ENCODE assay signal across 8 cellular contexts in the genomic region with DNA sequence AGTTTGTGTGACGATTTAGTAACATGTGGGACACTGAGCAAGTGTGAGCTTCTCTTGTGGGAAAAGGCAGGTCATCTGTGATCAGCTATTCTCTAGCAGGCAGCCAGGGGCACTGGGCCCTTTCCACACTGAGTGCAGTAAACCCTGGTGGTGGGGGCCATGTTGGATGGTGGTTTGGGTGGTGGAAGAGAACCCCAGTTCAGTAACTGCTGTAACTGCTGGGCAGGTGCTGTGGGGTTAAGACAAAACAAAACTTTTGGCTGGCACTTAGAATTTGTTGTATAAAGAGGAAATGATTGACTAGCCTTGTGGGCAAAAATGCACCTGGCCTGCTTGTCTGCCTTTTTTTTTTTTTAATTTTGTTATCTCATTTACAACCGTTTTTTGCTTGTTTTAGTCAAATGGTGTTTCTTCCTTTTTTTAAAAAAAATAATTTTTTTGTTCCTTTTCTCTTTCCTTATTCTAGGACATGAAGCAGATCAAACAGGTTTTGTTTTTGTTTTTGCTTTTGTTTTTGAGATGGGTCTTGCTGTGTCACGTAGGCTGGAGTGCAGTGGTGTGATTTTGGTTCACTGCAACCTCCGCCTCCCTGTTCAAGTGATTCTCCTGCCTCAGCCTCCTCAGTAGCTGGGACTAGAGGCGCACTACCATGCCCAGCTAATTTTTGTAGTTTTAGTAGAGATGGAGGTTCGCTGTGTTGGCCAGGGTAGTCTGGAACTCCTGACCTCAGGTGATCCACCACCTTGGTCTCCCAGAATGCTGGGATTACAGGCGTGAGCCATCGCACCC. TPM values are rescaled to one million over a fixed set of nuclear protein-coding genes. Genes with fewer than 3 reads are reported as not detected.
DNase-seq lines count a peak whose midpoint lies in the region; ATAC-seq and TF ChIP-seq lines count a peak whose summit lies in the region.

No MANE protein-coding gene starts in this region.

- peaks cover 8% of the 10 kb centered on the region for H4K20me1 ChIP-seq in DND-41 (ENCODE audit: insufficient read depth, low read length)

- no peaks in the 10 kb centered on the region for H3K27me3 ChIP-seq in DND-41 (ENCODE audit: insufficient read depth, low read length, poor library complexity)
- H3K27me3 ChIP-seq in lung (ENCODE audit: control insufficient read depth, insufficient read depth) = no peaks in the 10 kb centered on the region
- no peaks in the 10 kb centered on the region for H3K27me3 ChIP-seq in testis

- peaks cover 6% of the 10 kb centered on the region for H3K4me1 Mint-ChIP-seq in T-helper 17 cell

- peaks cover 11% of the 10 kb centered on the region for H3K36me3 Mint-ChIP-seq in T-helper 17 cell (ENCODE audit: low read depth)

- peak; percentile 89 for ATAC-seq in DND-41 (ENCODE audit: insufficient read depth, low read depth)
- ATAC-seq in GM21786 (IDR thresholded peaks at IDR 0.05; ENCODE audit: unreplicated experiment) = peak; percentile 89
- peak; percentile 48 for ATAC-seq in T-helper 17 cell
- no peak for ATAC-seq in lung (ENCODE audit: insufficient read depth, low FRiP score)
- ATAC-seq in sciatic nerve = no peak

- H3K4me3 ChIP-seq in DND-41 (ENCODE audit: low read depth in 1 of 2, low read length in 2 of 2) (no peak overlapping the region; a peak in 1 of 4 replicates), lung (no peak overlapping the region), testis (no peak overlapping the region)

- WGBS in lung, 2 donors = 90 to 92% methylated on average over 8 of the region's 8 CpGs
- WGBS in testis, 2 donors = 89 to 91% methylated on average over 8 of the region's 8 CpGs

- H3K4me2 ChIP-seq in DND-41 (ENCODE audit: insufficient read depth, low read length) = peak overlapping the region; percentile 32

- no peak overlapping the region for H3K27ac Mint-ChIP-seq in T-helper 17 cell

- H3K9me3 ChIP-seq in DND-41 (ENCODE audit: insufficient read depth, low read length, severe bottlenecking) = no peaks in the 10 kb centered on the region
- H3K9me3 ChIP-seq in T-helper 17 cell (ENCODE audit: control insufficient read depth, low read length, poor library complexity, severe bottlenecking) = no peaks in the 10 kb centered on the region
- no peaks in the 10 kb centered on the region for H3K9me3 ChIP-seq in lung (ENCODE audit: control insufficient read depth in 2 of 2, insufficient read depth in 1 of 2, low read length in 1 of 2)
- no peaks in the 10 kb centered on the region for H3K9me3 ChIP-seq in testis

- peak; percentile 78 for TF ChIP-seq CTCF in DND-41 (IDR thresholded peaks at IDR 0.05; ENCODE audit: borderline replicate concordance, extremely low read depth, low read length, poor library complexity, severe bottlenecking)
- no peak for TF ChIP-seq CTCF in lung (IDR thresholded peaks at IDR 0.05; ENCODE audit: control extremely low read depth, extremely low read depth)
- no peak for TF ChIP-seq CTCF in testis (IDR thresholded peaks at IDR 0.05)

- peak overlapping the region; percentile 68 for H3K9ac ChIP-seq in DND-41 (ENCODE audit: low read depth, low read length)

- H3K4me3 Mint-ChIP-seq in T-helper 17 cell = no peak overlapping the region

- H2AFZ ChIP-seq in DND-41 (ENCODE audit: low read depth, low read length) = no peak overlapping the region

- H3K27me3 Mint-ChIP-seq in T-helper 17 cell = no peaks in the 10 kb centered on the region

- peaks cover 52% of the 10 kb centered on the region for H3K79me2 ChIP-seq in DND-41 (ENCODE audit: insufficient read depth, low read length)

- H3K27ac ChIP-seq in DND-41 (ENCODE audit: low read length) (peak overlapping the region; percentile 97), lung (ENCODE audit: low read depth in 1 of 2, low read length in 1 of 2) (peak overlapping the region in 1 of 2 donors; percentile 26), testis (no peak overlapping the region)

- no peak for TF ChIP-seq POLR2A in testis (IDR thresholded peaks at IDR 0.05)

- H3K36me3 ChIP-seq in DND-41 (ENCODE audit: insufficient read depth, low read length) (peaks cover 75% of the 10 kb centered on the region), lung (ENCODE audit: control insufficient read depth in 2 of 2, insufficient read depth in 2 of 2, low read length in 2 of 2) (peaks cover 13 to 46% of the 10 kb centered on the region in 2 donors), testis (ENCODE audit: low read depth, missing control alignments) (no peaks in the 10 kb centered on the region)

- H3K4me1 ChIP-seq in DND-41 (ENCODE audit: insufficient read depth, low read length) = peaks cover 73% of the 10 kb centered on the region
- peaks cover 3 to 4% of the 10 kb centered on the region in 2 donors for H3K4me1 ChIP-seq in lung (ENCODE audit: control insufficient read depth in 2 of 2, insufficient read depth in 2 of 2, low read length in 2 of 2)
- peaks cover 12% of the 10 kb centered on the region for H3K4me1 ChIP-seq in testis

- intact Hi-C loops in testis (cut with DNase I; ENCODE audit: low total_unique reads) (no loop called here), sciatic nerve (cut with DNase I) (no loop called here)

- DNase-seq in DND-41 = peak; percentile 95
- DNase-seq in T-helper 17 cell = no peak
- DNase-seq in lung (ENCODE audit: low spot score) = peak; percentile 20
- DNase-seq in testis = no peak
- no peak for DNase-seq in sciatic nerve (ENCODE audit: low spot score)
- no peak for DNase-seq in NCI-H82 treated with DMSO at 0.1 percent for 48 hours (lab: John Stamatoyannopoulos, UW; ENCODE audit: unreplicated experiment)
- no peak for DNase-seq in NCI-H1436 treated with DMSO at 0.1 percent for 48 hours (lab: John Stamatoyannopoulos, UW)

RNA-seq across cellular contexts. Expression of a gene that starts 59.8 kb away (rescaled TPM):
- 10 to 100 TPM; 56.7 to 59.5 TPM for total RNA-seq in T-helper 17 cell
- 100 to 1,000 TPM; 118 to 125 TPM for total RNA-seq in lung
- 10 to 100 TPM; 30.0 to 67.3 TPM for polyA plus RNA-seq in lung
- total RNA-seq in testis = 100 to 1,000 TPM in 1 of 2 donors, 10 to 100 TPM in 1; 84.6 to 109 TPM
- 47.3 TPM for polyA plus RNA-seq in testis (ENCODE audit: insufficient read depth, low read depth, low replicate concordance)
- 71.7 TPM for total RNA-seq in sciatic nerve

Comparison
In these comparisons a context has a peak if more than half of its experiments do, and no peak if none do; other contexts are left out.
1. ATAC-seq: peak in DND-41 (single experiment), GM21786 (single experiment) and T-helper 17 cell (single experiment); none in lung (single experiment) and sciatic nerve (single experiment).
2. DNase-seq: peak in DND-41 (single experiment) and lung (single experiment); none in T-helper 17 cell (0 of 3), testis (single experiment), sciatic nerve (single experiment), NCI-H82 treated with DMSO at 0.1 percent for 48 hours (single experiment) and NCI-H1436 treated with DMSO at 0.1 percent for 48 hours (single experiment).